18 cellular contexts compared by ENCODE assay signal in genomic region chr4:38641796-38642195, GRCh38. TPM values are rescaled to one million over a fixed set of nuclear protein-coding genes. Genes with fewer than 3 reads are reported as not detected.
DNase-seq lines count a peak whose midpoint lies in the region; ATAC-seq, FAIRE-seq and TF ChIP-seq lines count a peak whose summit lies in the region.
"Had no signal": no experiment of that assay in that cellular context is flagged by ENCODE, and none has a peak within 500 bp of the region (broad histone marks: within the 10 kb centered on the region; RNA-seq: fewer than 3 reads in every experiment).

No MANE protein-coding gene starts in this region.

- H4K20me1 ChIP-seq in K562 (replicated peaks; ENCODE audit: control insufficient read depth, insufficient read depth, low read length), result no peaks in the 10 kb centered on the region

- no peaks in the 10 kb centered on the region for H3K36me3 ChIP-seq in K562 (ENCODE audit: control insufficient read depth, insufficient read depth, low read length)
- H3K36me3 ChIP-seq: BE2C had no signal

- no peak for TF ChIP-seq POLR2A in K562 (conservative IDR thresholded peaks at IDR 0.05)

- H3K27ac Mint-ChIP-seq in Calu3 (ENCODE audit: unreplicated experiment) (peak overlapping the region; percentile 15), type B pancreatic cell (peak overlapping the region; percentile 52), T-helper 17 cell (no peak overlapping the region)
- no peak overlapping the region for H3K27ac Mint-ChIP-seq in activated CD8-positive, alpha-beta T cell treated with anti-CD3 and anti-CD28 coated beads for 36 hours
- H3K27ac Mint-ChIP-seq: CD4-positive, CD25-positive, alpha-beta regulatory T cell; GM23338; IgD-negative memory B cell had no signal

- H3K9me3 Mint-ChIP-seq in Calu3 (ENCODE audit: low read depth, unreplicated experiment), result no peaks in the 10 kb centered on the region
- H3K9me3 Mint-ChIP-seq in type B pancreatic cell, result peaks cover 11% of the 10 kb centered on the region
- H3K9me3 Mint-ChIP-seq in activated CD8-positive, alpha-beta T cell treated with anti-CD3 and anti-CD28 coated beads for 36 hours, result no peaks in the 10 kb centered on the region
- H3K9me3 Mint-ChIP-seq: GM23338 had no signal

- CTCF ChIA-PET in Calu3 (lab: Charles Lee) (interaction anchor here (0.8 kb wide), 1 partner anchor 14 kb away, joined by 3 read pairs; no protein-coding TSS in a partner anchor), K562 (lab: Yijun Ruan, JAX; ENCODE audit: low intra/inter-chr PET ratio) (no interaction called here)
- CTCF ChIA-PET in activated CD8-positive, alpha-beta T cell treated with anti-CD3 and anti-CD28 coated beads for 36 hours (lab: Charles Lee), result no interaction called here

- 0% methylated on average over 1 of the region's 1 CpG for WGBS in K562 (ENCODE audit: insufficient coverage, low coverage, missing lambda C conversion rate)

- peaks cover under 1% of the 10 kb centered on the region for H3K4me1 Mint-ChIP-seq in Calu3 (ENCODE audit: low read depth, unreplicated experiment)
- no peaks in the 10 kb centered on the region for H3K4me1 Mint-ChIP-seq in type B pancreatic cell (ENCODE audit: unreplicated experiment)
- peaks cover 2% of the 10 kb centered on the region for H3K4me1 Mint-ChIP-seq in activated CD8-positive, alpha-beta T cell treated with anti-CD3 and anti-CD28 coated beads for 36 hours (ENCODE audit: low read depth)
- H3K4me1 Mint-ChIP-seq in T-helper 17 cell, result peaks cover 2% of the 10 kb centered on the region
- H3K4me1 Mint-ChIP-seq: GM23338, IgD-negative memory B cell had no signal

- H3K27me3 ChIP-seq in K562 (ENCODE audit: control insufficient read depth in 2 of 2, insufficient read depth in 2 of 2, low read length in 2 of 2) (no peaks in the 10 kb centered on the region), foreskin keratinocyte (no peaks in the 10 kb centered on the region)
- H3K27me3 ChIP-seq: BE2C had no signal

- H3K27ac ChIP-seq in K562 (ENCODE audit: extremely low read depth, low read depth, low read length) (no peak overlapping the region), foreskin keratinocyte (no peak overlapping the region)

- TF ChIP-seq RAD21 in K562 (CRISPR knock-in tag; conservative IDR thresholded peaks at IDR 0.05 in 1 of 2, IDR thresholded peaks at IDR 0.05 in 1 of 2), result no peak

- DNase-seq in Calu3, result no peak
- DNase-seq in K562 (ENCODE audit: extremely low read depth in 1 of 4, low spot score in 3 of 4), result no peak
- DNase-seq in foreskin keratinocyte, result peak in 1 of 2 donors; percentile 58
- DNase-seq in type B pancreatic cell (ENCODE audit: extremely low spot score, unreplicated experiment), result no peak
- no peak for DNase-seq in activated CD8-positive, alpha-beta T cell treated with anti-CD3 and anti-CD28 coated beads for 36 hours
- no peak for DNase-seq in T-helper 17 cell
- DNase-seq: BE2C; C1 segment of cervical spinal cord; Caco-2; CD4-positive, CD25-positive, alpha-beta regulatory T cell; DMS153; DMS79; GF-D8; HCEC 1CT had no signal

- intact Hi-C loops in Calu3 (cut with micrococcal nuclease; ENCODE audit: unreplicated experiment), result no loop called here
- intact Hi-C loops in K562 (cut with micrococcal nuclease), result no loop called here
- intact Hi-C loops in activated CD8-positive, alpha-beta T cell treated with anti-CD3 and anti-CD28 coated beads for 36 hours (cut with micrococcal nuclease), result no loop called here

- no TSS peak for BruUV-seq in Calu3 (replicated peaks; lab: Mats Ljungman, UMichigan)
- no TSS peak for BruUV-seq in K562 (replicated peaks; lab: Mats Ljungman, UMichigan)

- H3K4me3 ChIP-seq in K562, result no peak overlapping the region
- H3K4me3 ChIP-seq: GM23338 had no signal

- H3K27me3 Mint-ChIP-seq in Calu3 (ENCODE audit: unreplicated experiment), result no peaks in the 10 kb centered on the region
- no peaks in the 10 kb centered on the region for H3K27me3 Mint-ChIP-seq in type B pancreatic cell
- no peaks in the 10 kb centered on the region for H3K27me3 Mint-ChIP-seq in activated CD8-positive, alpha-beta T cell treated with anti-CD3 and anti-CD28 coated beads for 36 hours
- H3K27me3 Mint-ChIP-seq in T-helper 17 cell, result no peaks in the 10 kb centered on the region

- in situ Hi-C loops in K562 (cut with MboI), result no loop called here

- no peak for FAIRE-seq in K562 (lab: Jason Lieb, UNC)
- FAIRE-seq: H54, HTR-8/SVneo had no signal

- no peaks in the 10 kb centered on the region for H3K79me2 ChIP-seq in K562 (ENCODE audit: control insufficient read depth, insufficient read depth, low read length)

- no peaks in the 10 kb centered on the region for H3K36me3 Mint-ChIP-seq in Calu3 (ENCODE audit: insufficient read depth, unreplicated experiment)
- peaks cover 3% of the 10 kb centered on the region for H3K36me3 Mint-ChIP-seq in type B pancreatic cell
- no peaks in the 10 kb centered on the region for H3K36me3 Mint-ChIP-seq in activated CD8-positive, alpha-beta T cell treated with anti-CD3 and anti-CD28 coated beads for 36 hours (ENCODE audit: low read depth)
- H3K36me3 Mint-ChIP-seq in T-helper 17 cell (ENCODE audit: low read depth), result peaks cover 3% of the 10 kb centered on the region

- H3K4me2 ChIP-seq in K562 (ENCODE audit: insufficient read depth, low read length), result no peak overlapping the region
- H3K4me2 ChIP-seq: GM23338 had no signal

- ATAC-seq in K562, result no peak
- ATAC-seq in foreskin keratinocyte, result peak; percentile 39
- ATAC-seq in activated CD8-positive, alpha-beta T cell treated with anti-CD3 and anti-CD28 coated beads for 36 hours, result no peak
- ATAC-seq in T-helper 17 cell, result no peak
- ATAC-seq: GM23338 had no signal

- POLR2A ChIA-PET in K562 (lab: Yijun Ruan, JAX), result interaction anchor here (1.1 kb wide), 1 partner anchor 20 kb away, joined by 3 read pairs; no protein-coding TSS in a partner anchor
- POLR2A ChIA-PET in activated CD8-positive, alpha-beta T cell treated with anti-CD3 and anti-CD28 coated beads for 36 hours (lab: Charles Lee), result no interaction called here

- no peaks in the 10 kb centered on the region for H3K9me1 ChIP-seq in K562 (ENCODE audit: control insufficient read depth, insufficient read depth, low read length)

- no peak overlapping the region for H2AFZ ChIP-seq in K562 (ENCODE audit: low read depth, low read length)
- H2AFZ ChIP-seq: GM23338 had no signal

- H3K4me3 Mint-ChIP-seq in Calu3 (ENCODE audit: low read depth, unreplicated experiment) (no peak overlapping the region), type B pancreatic cell (no peak overlapping the region), T-helper 17 cell (no peak overlapping the region)
- H3K4me3 Mint-ChIP-seq in activated CD8-positive, alpha-beta T cell treated with anti-CD3 and anti-CD28 coated beads for 36 hours, result no peak overlapping the region
- H3K4me3 Mint-ChIP-seq: CD4-positive, CD25-positive, alpha-beta regulatory T cell; GM23338 had no signal

- H3K9ac ChIP-seq in K562 (ENCODE audit: insufficient read depth in 1 of 2, low read depth in 2 of 2, low read length in 2 of 2), result no peak overlapping the region

- H3K4me1 ChIP-seq in K562 (replicated peaks in 1 of 2; ENCODE audit: control insufficient read depth in 2 of 2, insufficient read depth in 2 of 2, low read length in 2 of 2) (no peaks in the 10 kb centered on the region), foreskin keratinocyte (peaks cover 10% of the 10 kb centered on the region)
- H3K4me1 ChIP-seq: BE2C, Caco-2 had no signal

- H3K9me3 ChIP-seq in K562 (replicated peaks; ENCODE audit: control insufficient read depth, insufficient read depth, low read depth, low read length) (no peaks in the 10 kb centered on the region), T-helper 17 cell (ENCODE audit: control insufficient read depth, low read length, poor library complexity, severe bottlenecking) (no peaks in the 10 kb centered on the region)
- H3K9me3 ChIP-seq: Caco-2 had no signal

- no peak for TF ChIP-seq EP300 in K562 (IDR thresholded peaks at IDR 0.05; ENCODE audit: low read length)

- TF ChIP-seq CTCF in Calu3 (IDR thresholded peaks at IDR 0.05; ENCODE audit: unreplicated experiment) (no peak), K562 (IDR thresholded peaks at IDR 0.05 in 2 of 3, conservative IDR thresholded peaks at IDR 0.05 in 1 of 3; ENCODE audit: insufficient read depth in 2 of 3, low read depth in 1 of 3, low read length in 3 of 3) (no peak), foreskin keratinocyte (conservative IDR thresholded peaks at IDR 0.05) (no peak), type B pancreatic cell (conservative IDR thresholded peaks at IDR 0.05) (no peak)
- no peak for TF ChIP-seq CTCF in activated CD8-positive, alpha-beta T cell treated with anti-CD3 and anti-CD28 coated beads for 36 hours (IDR thresholded peaks at IDR 0.05)

TF ChIP-seq in K562, 482 proteins besides CTCF, POLR2A, EP300 and RAD21:
- TF ChIP-seq C11orf30 (IDR thresholded peaks at IDR 0.05; ENCODE audit: low read depth) (peak; percentile 34; the same call in 1 of the 2 replicates), ZNF316 (IDR thresholded peaks at IDR 0.05) (0 out of 2 replicates have a peak, but pooled peaks have one; percentile 22), FIP1L1 (IDR thresholded peaks at IDR 0.05; ENCODE audit: low read depth, low read length, poor library complexity, severe bottlenecking) (no peak)
TF ChIP-seq in K562: peak in this region for 2.

RNA-seq across cellular contexts. Expression of gene KLF3, which starts 22.2 kb away (rescaled TPM):
- total RNA-seq in Calu3 (2022), result 49.9 and 56.6 TPM in 2 replicates
- 43.5 and 71.2 TPM in 2 replicates for total RNA-seq in K562 (2011; cell fraction: chromatin; rRNA removed; ENCODE audit: low replicate concordance)
- total RNA-seq in K562 (2011; cell fraction: nucleolus; rRNA removed), result 24.8 and 33.7 TPM in 2 replicates
- total RNA-seq in K562 (2011; cell fraction: nucleoplasm; rRNA removed), result 60.1 and 82.7 TPM in 2 replicates
- 17.3 and 18.7 TPM in 2 replicates for total RNA-seq in K562 (2014; rRNA removed)
- total RNA-seq in K562 (2014; rRNA removed; fragmentation: Illumina TruSeq; extraction: Trizol), result 21.7 and 24.7 TPM in 2 replicates
- total RNA-seq in K562 (2015; rRNA removed; fragmentation: Illumina TruSeq; extraction: Trizol), result 16.4 and 16.5 TPM in 2 replicates
- total RNA-seq in K562 (2021), result 42.0 and 47.2 TPM in 2 replicates
- 19.5 and 20.3 TPM in 2 replicates for polyA plus RNA-seq in K562 (2011; rRNA removed)
- polyA plus RNA-seq in K562 (2011; cell fraction: cytosol; rRNA removed), result 13.0 and 14.9 TPM in 2 replicates
- polyA plus RNA-seq in K562 (2011; cell fraction: nucleus; rRNA removed), result 28.1 and 33.0 TPM in 2 replicates
- polyA plus RNA-seq in K562 (2012), result 19.1 and 20.1 TPM in 2 replicates
- polyA plus RNA-seq in K562 (2014; fragmentation: Illumina TruSeq; extraction: Trizol), result 34.7 and 35.4 TPM in 2 replicates
- 10 to 100 TPM in 1 of 2 experiments, 1 to 10 TPM in 1; 9.9 to 16.8 TPM for polyA plus RNA-seq in K562 (2014; fragmentation: Nextera tagmentation; extraction: Ambion mirVana)
- polyA plus RNA-seq in K562 (2014; rRNA removed), result 18.1 and 20.2 TPM in 2 replicates
- polyA minus RNA-seq in K562 (2011; rRNA and poly(A)+ RNA removed), result 45.2 and 57.9 TPM in 2 replicates
- polyA minus RNA-seq in K562 (2011; cell fraction: cytosol; rRNA and poly(A)+ RNA removed), result 19.7 and 24.9 TPM in 2 replicates
- polyA minus RNA-seq in K562 (2011; cell fraction: nucleus; rRNA and poly(A)+ RNA removed), result 53.9 and 76.0 TPM in 2 replicates
- 29.1 and 30.1 TPM in 2 replicates for total RNA-seq in foreskin keratinocyte
- polyA plus RNA-seq in foreskin keratinocyte, result 8.0 and 9.4 TPM in 2 replicates
- 62.0 and 106 TPM in 2 replicates for total RNA-seq in type B pancreatic cell (ENCODE audit: low replicate concordance)
- total RNA-seq in activated CD8-positive, alpha-beta T cell treated with anti-CD3 and anti-CD28 coated beads for 36 hours, result 1 to 10 TPM; 5.5 to 6.0 TPM
- total RNA-seq in T-helper 17 cell, result 10 to 100 TPM; 91.7 to 95.2 TPM

Comparison
In these comparisons a context has a peak if more than half of its experiments do, and no peak if none do; other contexts are left out.
1. H3K27ac Mint-ChIP-seq: peak in Calu3 (single experiment) and type B pancreatic cell (single experiment); none in activated CD8-positive, alpha-beta T cell treated with anti-CD3 and anti-CD28 coated beads for 36 hours (single experiment) and T-helper 17 cell (single experiment).